Comparison of ENCODE assay signal across 27 cellular contexts in the genomic region with DNA sequence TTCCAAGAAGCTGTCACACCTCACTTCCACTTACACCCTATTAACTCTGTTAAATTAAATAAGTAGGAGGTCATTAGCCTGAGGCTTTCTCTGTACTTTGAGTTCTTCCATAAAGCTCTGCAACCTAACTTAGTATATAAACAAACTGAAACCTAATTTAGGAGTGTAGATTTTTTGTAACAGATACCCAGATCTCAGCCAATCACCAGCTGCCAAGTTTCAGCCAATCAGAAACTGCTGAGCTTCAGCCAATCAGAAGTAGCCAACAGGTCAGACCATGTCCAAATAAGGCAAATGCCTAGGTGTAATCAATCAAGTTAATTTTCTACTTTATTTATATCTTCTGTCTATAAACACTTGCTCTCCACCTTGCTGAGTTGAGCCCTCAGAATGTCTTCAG.
DNase-seq lines count a peak whose midpoint lies in the region; ATAC-seq and TF ChIP-seq lines count a peak whose summit lies in the region.
"Had no signal": no experiment of that assay in that cellular context is flagged by ENCODE, and none has a peak within 500 bp of the region (broad histone marks: within the 10 kb centered on the region; RNA-seq: fewer than 3 reads in every experiment).

No MANE protein-coding gene starts in this region.

- no TSS peak for BruUV-seq in MCF 10A (replicated peaks; lab: Mats Ljungman, UMichigan)

- H2AFZ ChIP-seq in Karpas-422 (ENCODE audit: low read length): no peak overlapping the region

- no peaks in the 10 kb centered on the region for H4K20me1 ChIP-seq in Karpas-422 (ENCODE audit: insufficient read depth, low read depth, low read length)

- no peak overlapping the region for H3K4me3 ChIP-seq in Karpas-422 (ENCODE audit: low read length)
- H3K4me3 ChIP-seq in fibroblast of villous mesenchyme (ENCODE audit: low read depth, low read length): no peak overlapping the region
- H3K4me3 ChIP-seq: adrenal gland, Peyer's patch, SK-N-MC, testis, uterus had no signal

- peaks cover 3% of the 10 kb centered on the region; the same call in 1 of the 2 replicates for H3K9me3 ChIP-seq in Karpas-422 (ENCODE audit: low read length)
- H3K9me3 ChIP-seq: adrenal gland, Peyer's patch, testis, uterus had no signal

- POLR2A ChIA-PET in MCF 10A (lab: Yijun Ruan, JAX): interaction anchor here (0.6 to 6.6 kb wide), 47 partner anchors 9 to 1046 kb away, joined by 3 to 72 read pairs (median 4); a partner anchor contains a TSS

- no peak for ATAC-seq in GM21528 (IDR thresholded peaks at IDR 0.05; ENCODE audit: low FRiP score, unreplicated experiment)
- ATAC-seq: activated CD4-positive, alpha-beta T cell treated with anti-CD3 and anti-CD28 coated beads for 36 hours; activated T-cell treated with anti-CD3 and anti-CD28 coated beads, Interleukin-2, amount 50 U/mL, for 4 hours; naive thymus-derived CD8-positive, alpha-beta T cell had no signal

- no peaks in the 10 kb centered on the region for H3K4me1 ChIP-seq in Karpas-422 (ENCODE audit: low read length)
- H3K4me1 ChIP-seq: adrenal gland, Peyer's patch, testis, uterus had no signal

- H3K9me2 ChIP-seq in Karpas-422 (replicated peaks; ENCODE audit: insufficient read depth, low read length): no peaks in the 10 kb centered on the region

- DNase-seq in Caki2 (ENCODE audit: low read depth): peak; percentile 59
- DNase-seq in Karpas-422: peak; percentile 51
- DNase-seq in MCF 10A (ENCODE audit: unreplicated experiment): peak; percentile 79
- DNase-seq in fibroblast of villous mesenchyme (ENCODE audit: low read depth): peak; percentile 9
- DNase-seq in activated CD4-positive, CD25-positive, alpha-beta regulatory T cell treated with anti-CD3 and anti-CD28 coated beads, Interleukin-2, amount 50 U/mL, for 72 hours: no peak
- DNase-seq in NCI-H187 (lab: John Stamatoyannopoulos, UW): no peak
- no peak for DNase-seq in cortex of kidney (lab: John Stamatoyannopoulos, UW)
- DNase-seq: ACHN; activated CD4-positive, alpha-beta T cell treated with anti-CD3 and anti-CD28 coated beads for 36 hours; activated naive CD4-positive, alpha-beta T cell; activated T-cell treated with anti-CD3 and anti-CD28 coated beads, Interleukin-2, amount 50 U/mL, for 4 hours; DND-41; H9; hippocampal formation; midbrain; naive thymus-derived CD8-positive, alpha-beta T cell; NCI-H1105; NCI-H510A; Peyer's patch; stimulated activated CD4-positive, alpha-beta T cell treated with anti-CD3 and anti-CD28 coated beads, Interleukin-4, amount 100 ng/mL, for 4 hours; stimulated activated naive CD4-positive, alpha-beta T cell; testis; uterus had no signal

- H3K4me3 Mint-ChIP-seq in MCF 10A (ENCODE audit: unreplicated experiment): peak overlapping the region; percentile 49
- H3K4me3 Mint-ChIP-seq: activated CD4-positive, alpha-beta T cell treated with anti-CD3 and anti-CD28 coated beads for 36 hours; activated T-cell treated with anti-CD3 and anti-CD28 coated beads, Interleukin-2, amount 50 U/mL, for 4 hours; H9; naive thymus-derived CD8-positive, alpha-beta T cell; T-helper 1 cell treated with Interleukin-12 subunit alpha and Interleukin-12 subunit beta and Interleukin-4 antibody, amounts not matched to agents 30 μg/mL and 1 μg/mL, for 36 hours had no signal

- no peak for TF ChIP-seq CTCF in MCF 10A (IDR thresholded peaks at IDR 0.05; ENCODE audit: unreplicated experiment)
- TF ChIP-seq CTCF in fibroblast of villous mesenchyme (IDR thresholded peaks at IDR 0.05; ENCODE audit: insufficient read depth, low read depth, low read length): no peak

- no peaks in the 10 kb centered on the region for H3K79me2 ChIP-seq in Karpas-422 (ENCODE audit: low read length)

- H3K9me3 Mint-ChIP-seq in MCF 10A (ENCODE audit: unreplicated experiment): peaks cover 7% of the 10 kb centered on the region
- H3K9me3 Mint-ChIP-seq: activated T-cell treated with anti-CD3 and anti-CD28 coated beads, Interleukin-2, amount 50 U/mL, for 4 hours; H9; naive thymus-derived CD8-positive, alpha-beta T cell; T-helper 1 cell treated with Interleukin-12 subunit alpha and Interleukin-12 subunit beta and Interleukin-4 antibody, amounts not matched to agents 30 μg/mL and 1 μg/mL, for 36 hours had no signal

- H3K27ac Mint-ChIP-seq in MCF 10A (ENCODE audit: low read depth, unreplicated experiment): peak overlapping the region; percentile 94
- H3K27ac Mint-ChIP-seq: activated CD4-positive, alpha-beta T cell treated with anti-CD3 and anti-CD28 coated beads for 36 hours; H9; naive thymus-derived CD8-positive, alpha-beta T cell; T-helper 1 cell treated with Interleukin-12 subunit alpha and Interleukin-12 subunit beta and Interleukin-4 antibody, amounts not matched to agents 30 μg/mL and 1 μg/mL, for 36 hours had no signal

- H3K9ac ChIP-seq in Karpas-422 (ENCODE audit: low read length): no peak overlapping the region

- no peaks in the 10 kb centered on the region for H3K36me3 Mint-ChIP-seq in MCF 10A (ENCODE audit: insufficient read depth, unreplicated experiment)
- H3K36me3 Mint-ChIP-seq: naive thymus-derived CD8-positive, alpha-beta T cell had no signal

- H3K36me3 ChIP-seq in Karpas-422 (ENCODE audit: insufficient read depth, low read length): no peaks in the 10 kb centered on the region
- H3K36me3 ChIP-seq: adrenal gland, Peyer's patch, uterus had no signal

- no peaks in the 10 kb centered on the region for H3K27me3 Mint-ChIP-seq in MCF 10A (ENCODE audit: insufficient read depth, unreplicated experiment)

- in situ Hi-C loops in Caki2 (cut with HindIII; ENCODE audit: low pct_unique_long_range_greater_than_20kb, low sequenced_read_pairs): no loop called here

- peaks cover 47% of the 10 kb centered on the region for H3K4me1 Mint-ChIP-seq in MCF 10A (ENCODE audit: insufficient read depth, unreplicated experiment)
- H3K4me1 Mint-ChIP-seq: activated CD4-positive, alpha-beta T cell treated with anti-CD3 and anti-CD28 coated beads for 36 hours; naive thymus-derived CD8-positive, alpha-beta T cell had no signal

- CTCF ChIA-PET in MCF 10A (lab: Yijun Ruan, JAX): interaction anchor here (0.5 to 5.0 kb wide), 14 partner anchors 9 to 693 kb away, joined by 3 to 27 read pairs (median 4); a partner anchor contains a TSS

- no peaks in the 10 kb centered on the region for H3K27me3 ChIP-seq in Karpas-422 (ENCODE audit: low read length)
- H3K27me3 ChIP-seq: adrenal gland, Peyer's patch, testis, uterus had no signal

- no peak overlapping the region for H3K27ac ChIP-seq in Karpas-422 (ENCODE audit: low read length)
- H3K27ac ChIP-seq: adrenal gland, Peyer's patch, SK-N-MC, testis, uterus had no signal

- intact Hi-C loops in MCF 10A (cut with micrococcal nuclease): loop anchor here (2.0 kb wide), 2 partner anchors 135 to 367 kb away; no protein-coding TSS in a partner anchor

- no peak overlapping the region for H3K4me2 ChIP-seq in Karpas-422 (ENCODE audit: low read depth, low read length, poor library complexity, severe bottlenecking)

Comparison
In these comparisons a context has a peak if more than half of its experiments do, and no peak if none do; other contexts are left out.
1. DNase-seq: peak in Caki2 (single experiment), Karpas-422 (single experiment), MCF 10A (single experiment) and fibroblast of villous mesenchyme (single experiment); none in activated CD4-positive, CD25-positive, alpha-beta regulatory T cell treated with anti-CD3 and anti-CD28 coated beads, Interleukin-2, amount 50 U/mL, for 72 hours (single experiment), NCI-H187 (0 of 2) and cortex of kidney (single experiment).